1 cellular context compared by ENCODE assay signal in genomic region chr1:56578963-56579875, GRCh38.
TF ChIP-seq lines count a peak whose summit lies in the region.

TSS of gene PLPP3 (minus strand) at chr1:56579563. CDS start at chr1:56579016, 547 bp downstream.

TF ChIP-seq in A549, 52 proteins besides CTCF, POLR2A, EP300 and RAD21 (continued from another document):
- TF ChIP-seq CEBPB (IDR thresholded peaks at IDR 0.05): no peak
